In the genomic region with DNA sequence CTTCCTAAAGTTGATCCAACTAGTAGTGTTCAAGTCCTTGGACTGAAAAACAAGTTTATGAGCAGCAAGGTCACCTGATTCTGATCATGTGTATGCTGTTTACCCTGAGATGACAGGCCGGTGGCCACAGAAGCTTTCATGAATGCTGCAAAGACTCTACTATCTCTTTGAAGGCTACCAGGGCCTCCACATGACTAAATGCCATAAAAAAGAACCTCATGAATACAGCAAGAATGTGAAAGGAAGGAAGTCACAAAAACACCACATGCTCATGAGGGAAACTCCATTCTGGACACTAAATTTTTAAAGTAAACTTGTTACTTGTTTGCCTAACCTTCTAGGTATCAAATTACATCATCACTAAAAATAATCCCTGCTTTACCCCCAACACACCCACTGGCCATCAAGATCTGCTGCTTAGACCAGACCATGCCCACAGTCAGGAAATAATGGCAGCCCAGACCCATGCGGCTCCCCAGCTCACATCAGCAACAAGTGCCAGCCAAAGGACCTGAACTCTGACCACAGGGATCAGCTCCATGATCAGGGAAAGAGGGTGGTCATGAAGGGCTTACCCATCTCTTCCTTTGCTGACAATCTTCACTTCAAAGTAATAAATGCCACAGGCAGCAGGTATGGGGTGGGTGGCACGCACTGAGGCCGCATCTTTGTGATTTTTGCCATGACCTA, we compare ENCODE assay signal across 8 cellular contexts. TPM values are rescaled to one million over a fixed set of nuclear protein-coding genes. Genes with fewer than 3 reads are reported as not detected.
DNase-seq lines count a peak whose midpoint lies in the region; ATAC-seq and TF ChIP-seq lines count a peak whose summit lies in the region.

No MANE protein-coding gene starts in this region.

- no peaks in the 10 kb centered on the region for H3K27me3 ChIP-seq in CD8-positive, alpha-beta memory T cell (ENCODE audit: insufficient read depth, low read length, poor library complexity, severe bottlenecking)
- H3K27me3 ChIP-seq in OCI-LY1 (ENCODE audit: insufficient read depth, low read length): no peaks in the 10 kb centered on the region
- no peaks in the 10 kb centered on the region for H3K27me3 ChIP-seq in neural progenitor cell
- H3K27me3 ChIP-seq in uterus: no peaks in the 10 kb centered on the region

- H3K79me2 ChIP-seq in OCI-LY1 (ENCODE audit: insufficient read depth, low read length): peaks cover 24% of the 10 kb centered on the region
- H3K79me2 ChIP-seq in neural progenitor cell (ENCODE audit: low read depth): peaks cover 62% of the 10 kb centered on the region

- DNase-seq in CD8-positive, alpha-beta memory T cell: no peak
- DNase-seq in effector memory CD8-positive, alpha-beta T cell: no peak
- DNase-seq in neural progenitor cell (ENCODE audit: low spot score) (no peak), NCI-H2227 treated with DMSO at 0.1 percent for 48 hours (lab: John Stamatoyannopoulos, UW) (no peak), uterus (no peak)
- DNase-seq in stimulated activated naive CD4-positive, alpha-beta T cell (lab: John Stamatoyannopoulos, UW): no peak

- peaks cover 49 to 60% (median 53%) of the 10 kb centered on the region in 3 donors for H3K4me1 Mint-ChIP-seq in CD8-positive, alpha-beta memory T cell
- H3K4me1 Mint-ChIP-seq in effector memory CD8-positive, alpha-beta T cell (ENCODE audit: low read depth in 2 of 2): peaks cover 45 to 49% of the 10 kb centered on the region in 2 donors
- peaks cover 14% of the 10 kb centered on the region for H3K4me1 Mint-ChIP-seq in neural progenitor cell

- H3K4me3 ChIP-seq in CD8-positive, alpha-beta memory T cell (ENCODE audit: low read length): peak overlapping the region; percentile 85
- H3K4me3 ChIP-seq in OCI-LY1 (ENCODE audit: low read depth, low read length, poor library complexity, severe bottlenecking) (peak overlapping the region; percentile 94), neural progenitor cell (peak overlapping the region; percentile 98), uterus (peak overlapping the region in 1 of 2 donors; percentile 89)

- H3K4me2 ChIP-seq in OCI-LY1 (ENCODE audit: low read length) (peak overlapping the region; percentile 99), neural progenitor cell (peak overlapping the region; percentile 98)

- no peaks in the 10 kb centered on the region for H3K9me2 ChIP-seq in OCI-LY1 (ENCODE audit: low read depth, low read length)

- H3K9me3 Mint-ChIP-seq in CD8-positive, alpha-beta memory T cell: no peaks in the 10 kb centered on the region
- no peaks in the 10 kb centered on the region for H3K9me3 Mint-ChIP-seq in effector memory CD8-positive, alpha-beta T cell
- no peaks in the 10 kb centered on the region for H3K9me3 Mint-ChIP-seq in neural progenitor cell

- H3K4me3 Mint-ChIP-seq in CD8-positive, alpha-beta memory T cell: peak overlapping the region; percentile 86 to 97 (median 94)
- peak overlapping the region; percentile 82 to 86 for H3K4me3 Mint-ChIP-seq in effector memory CD8-positive, alpha-beta T cell
- H3K4me3 Mint-ChIP-seq in neural progenitor cell: peak overlapping the region; percentile 92

- TF ChIP-seq CTCF in OCI-LY1 (IDR thresholded peaks at IDR 0.05; ENCODE audit: low read length) (no peak), neural progenitor cell (IDR thresholded peaks at IDR 0.05) (no peak), uterus (IDR thresholded peaks at IDR 0.05) (no peak)

- H2AFZ ChIP-seq in OCI-LY1 (ENCODE audit: low read length): no peak overlapping the region
- no peak overlapping the region for H2AFZ ChIP-seq in neural progenitor cell (replicated peaks)

- H4K20me1 ChIP-seq in OCI-LY1 (ENCODE audit: insufficient read depth, low read length) (no peaks in the 10 kb centered on the region), neural progenitor cell (ENCODE audit: low read depth) (peaks cover 21% of the 10 kb centered on the region)

- CTCF ChIA-PET in CD8-positive, alpha-beta memory T cell (lab: Charles Lee): no interaction called here

- H3K36me3 Mint-ChIP-seq in CD8-positive, alpha-beta memory T cell: peaks cover 0 to 40% (median 2%) of the 10 kb centered on the region in 3 donors
- peaks cover 29% of the 10 kb centered on the region for H3K36me3 Mint-ChIP-seq in effector memory CD8-positive, alpha-beta T cell (ENCODE audit: insufficient read depth)
- peaks cover 14% of the 10 kb centered on the region for H3K36me3 Mint-ChIP-seq in neural progenitor cell

- POLR2A ChIA-PET in CD8-positive, alpha-beta memory T cell (lab: Charles Lee): no interaction called here

- no peaks in the 10 kb centered on the region for H3K27me3 Mint-ChIP-seq in CD8-positive, alpha-beta memory T cell
- H3K27me3 Mint-ChIP-seq in effector memory CD8-positive, alpha-beta T cell: no peaks in the 10 kb centered on the region
- H3K27me3 Mint-ChIP-seq in neural progenitor cell (ENCODE audit: insufficient read depth, low read depth): peaks cover 2% of the 10 kb centered on the region

- intact Hi-C loops in uterus (cut with DNase I; ENCODE audit: low total_unique reads): no loop called here

- H3K27ac Mint-ChIP-seq in CD8-positive, alpha-beta memory T cell: peak overlapping the region; percentile 29 to 97 (median 76)
- H3K27ac Mint-ChIP-seq in effector memory CD8-positive, alpha-beta T cell: peak overlapping the region in 1 of 2 donors; percentile 96
- H3K27ac Mint-ChIP-seq in neural progenitor cell: peak overlapping the region; percentile 81

- peak overlapping the region; percentile 91 for H3K9ac ChIP-seq in OCI-LY1 (ENCODE audit: low read length)
- H3K9ac ChIP-seq in neural progenitor cell: peak overlapping the region; percentile 97

- ATAC-seq in effector memory CD8-positive, alpha-beta T cell (replicated peaks): no peak
- ATAC-seq in GM19463 (IDR thresholded peaks at IDR 0.05; ENCODE audit: unreplicated experiment): no peak

- H3K9me3 ChIP-seq in CD8-positive, alpha-beta memory T cell (ENCODE audit: low read length): no peaks in the 10 kb centered on the region
- no peaks in the 10 kb centered on the region for H3K9me3 ChIP-seq in OCI-LY1 (ENCODE audit: low read length)
- no peaks in the 10 kb centered on the region for H3K9me3 ChIP-seq in neural progenitor cell (ENCODE audit: low read depth)
- H3K9me3 ChIP-seq in uterus: no peaks in the 10 kb centered on the region

- H3F3A ChIP-seq in OCI-LY1 (ENCODE audit: insufficient read depth, low read length): no peaks in the 10 kb centered on the region
- peaks cover 9% of the 10 kb centered on the region for H3F3A ChIP-seq in neural progenitor cell (ENCODE audit: low read depth)

- no peak overlapping the region for H3K27ac ChIP-seq in CD8-positive, alpha-beta memory T cell (ENCODE audit: low read depth, low read length)
- H3K27ac ChIP-seq in OCI-LY1 (ENCODE audit: low read depth, low read length, poor library complexity, severe bottlenecking) (peak overlapping the region; percentile 0), neural progenitor cell (no peak overlapping the region), uterus (no peak overlapping the region)

- TF ChIP-seq POLR2A in uterus (IDR thresholded peaks at IDR 0.05): no peak

- peaks cover 51% of the 10 kb centered on the region for H3K4me1 ChIP-seq in CD8-positive, alpha-beta memory T cell (ENCODE audit: insufficient read depth, low read length)
- H3K4me1 ChIP-seq in OCI-LY1 (ENCODE audit: insufficient read depth, low read length, severe bottlenecking): peaks cover 42% of the 10 kb centered on the region
- H3K4me1 ChIP-seq in neural progenitor cell: peaks cover 6% of the 10 kb centered on the region
- no peaks in the 10 kb centered on the region for H3K4me1 ChIP-seq in uterus

- H3K36me3 ChIP-seq in CD8-positive, alpha-beta memory T cell (ENCODE audit: insufficient read depth, low read length): peaks cover 7% of the 10 kb centered on the region
- H3K36me3 ChIP-seq in OCI-LY1 (ENCODE audit: insufficient read depth, low read length) (peaks cover 27% of the 10 kb centered on the region; the same call in 1 of the 2 replicates), neural progenitor cell (no peaks in the 10 kb centered on the region), uterus (no peaks in the 10 kb centered on the region)

RNA-seq across cellular contexts. Expression of a gene that starts 1.4 kb away (rescaled TPM):
- total RNA-seq in CD8-positive, alpha-beta memory T cell: 10 to 100 TPM; 18.9 to 20.0 TPM
- polyA plus RNA-seq in CD8-positive, alpha-beta memory T cell: 11.1 TPM
- total RNA-seq in neural progenitor cell (ENCODE audit: low replicate concordance) (11.4 and 12.3 TPM in 2 replicates), uterus (10 to 100 TPM in 1 of 4 donors, 1 to 10 TPM in 3; 4.9 to 22.7 (median 8.5) TPM)

RNA-seq across cellular contexts. Expression of a gene that starts 1.7 kb away (rescaled TPM):
- total RNA-seq in CD8-positive, alpha-beta memory T cell: 1 to 10 TPM; 1.2 to 1.5 TPM
- 0.13 TPM for polyA plus RNA-seq in CD8-positive, alpha-beta memory T cell
- 2.8 and 2.9 TPM in 2 replicates for total RNA-seq in neural progenitor cell (ENCODE audit: low replicate concordance)
- total RNA-seq in uterus: 1 to 10 TPM; 2.7 to 4.9 (median 3.6) TPM

RNA-seq across cellular contexts. Expression of a gene that starts 37.1 kb away (rescaled TPM):
- total RNA-seq in CD8-positive, alpha-beta memory T cell: 10 to 100 TPM; 52.6 to 55.1 TPM
- polyA plus RNA-seq in CD8-positive, alpha-beta memory T cell: 153 TPM
- total RNA-seq in neural progenitor cell (ENCODE audit: low replicate concordance) (27.3 and 46.5 TPM in 2 replicates), uterus (100 to 1,000 TPM in 1 of 4 donors, 10 to 100 TPM in 3; 43.3 to 105 (median 57.6) TPM)

RNA-seq across cellular contexts. Expression of a gene that starts 41.7 kb away (rescaled TPM):
- 100 to 1,000 TPM; 181 TPM for total RNA-seq in CD8-positive, alpha-beta memory T cell
- polyA plus RNA-seq in CD8-positive, alpha-beta memory T cell: 129 TPM
- total RNA-seq in neural progenitor cell (ENCODE audit: low replicate concordance) (133 and 221 TPM in 2 replicates), uterus (10 to 100 TPM; 43.8 to 76.1 (median 65.4) TPM)

RNA-seq across cellular contexts. Expression of a gene that starts 42.5 kb away (rescaled TPM):
- 10 to 100 TPM; 56.5 to 58.6 TPM for total RNA-seq in CD8-positive, alpha-beta memory T cell
- polyA plus RNA-seq in CD8-positive, alpha-beta memory T cell: 14.3 TPM
- total RNA-seq in neural progenitor cell (ENCODE audit: low replicate concordance) (36.2 and 60.4 TPM in 2 replicates), uterus (10 to 100 TPM; 29.4 to 70.2 (median 52.8) TPM)
